Comparison of ENCODE assay signal across 1 cellular context in genomic region chr19:677601-678380, GRCh38.
A peak's percentile ranks its signal among the peaks of the same experiment; 100 is the strongest.
TF ChIP-seq lines count a peak whose summit lies in the region.

No MANE protein-coding gene starts in this region.

TF ChIP-seq in A549, 52 proteins besides CTCF, POLR2A, EP300 and RAD21 (continued from another document):
- TF ChIP-seq, protein P1, sequence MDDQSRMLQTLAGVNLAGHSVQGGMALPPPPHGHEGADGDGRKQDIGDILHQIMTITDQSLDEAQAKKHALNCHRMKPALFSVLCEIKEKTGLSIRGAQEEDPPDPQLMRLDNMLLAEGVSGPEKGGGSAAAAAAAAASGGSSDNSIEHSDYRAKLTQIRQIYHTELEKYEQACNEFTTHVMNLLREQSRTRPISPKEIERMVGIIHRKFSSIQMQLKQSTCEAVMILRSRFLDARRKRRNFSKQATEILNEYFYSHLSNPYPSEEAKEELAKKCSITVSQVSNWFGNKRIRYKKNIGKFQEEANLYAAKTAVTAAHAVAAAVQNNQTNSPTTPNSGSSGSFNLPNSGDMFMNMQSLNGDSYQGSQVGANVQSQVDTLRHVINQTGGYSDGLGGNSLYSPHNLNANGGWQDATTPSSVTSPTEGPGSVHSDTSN (IDR thresholded peaks at IDR 0.05) = 0 out of 2 replicates have a peak, but pooled peaks have one; percentile 20
- TF ChIP-seq, protein P2, sequence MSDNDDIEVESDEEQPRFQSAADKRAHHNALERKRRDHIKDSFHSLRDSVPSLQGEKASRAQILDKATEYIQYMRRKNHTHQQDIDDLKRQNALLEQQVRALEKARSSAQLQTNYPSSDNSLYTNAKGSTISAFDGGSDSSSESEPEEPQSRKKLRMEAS (IDR thresholded peaks at IDR 0.05) = peak; percentile 34
- TF ChIP-seq JUN (IDR thresholded peaks at IDR 0.05) (peak; percentile 6 to 7; a peak in 1 of 5 replicates), E2F6 (IDR thresholded peaks at IDR 0.05; ENCODE audit: borderline replicate concordance, low read depth) (no peak), SMC3 (IDR thresholded peaks at IDR 0.05) (no peak), EHF (CRISPR knock-in tag; IDR thresholded peaks at IDR 0.05) (no peak)
